ENCODE assay signal across 1 cellular context in the genomic region with DNA sequence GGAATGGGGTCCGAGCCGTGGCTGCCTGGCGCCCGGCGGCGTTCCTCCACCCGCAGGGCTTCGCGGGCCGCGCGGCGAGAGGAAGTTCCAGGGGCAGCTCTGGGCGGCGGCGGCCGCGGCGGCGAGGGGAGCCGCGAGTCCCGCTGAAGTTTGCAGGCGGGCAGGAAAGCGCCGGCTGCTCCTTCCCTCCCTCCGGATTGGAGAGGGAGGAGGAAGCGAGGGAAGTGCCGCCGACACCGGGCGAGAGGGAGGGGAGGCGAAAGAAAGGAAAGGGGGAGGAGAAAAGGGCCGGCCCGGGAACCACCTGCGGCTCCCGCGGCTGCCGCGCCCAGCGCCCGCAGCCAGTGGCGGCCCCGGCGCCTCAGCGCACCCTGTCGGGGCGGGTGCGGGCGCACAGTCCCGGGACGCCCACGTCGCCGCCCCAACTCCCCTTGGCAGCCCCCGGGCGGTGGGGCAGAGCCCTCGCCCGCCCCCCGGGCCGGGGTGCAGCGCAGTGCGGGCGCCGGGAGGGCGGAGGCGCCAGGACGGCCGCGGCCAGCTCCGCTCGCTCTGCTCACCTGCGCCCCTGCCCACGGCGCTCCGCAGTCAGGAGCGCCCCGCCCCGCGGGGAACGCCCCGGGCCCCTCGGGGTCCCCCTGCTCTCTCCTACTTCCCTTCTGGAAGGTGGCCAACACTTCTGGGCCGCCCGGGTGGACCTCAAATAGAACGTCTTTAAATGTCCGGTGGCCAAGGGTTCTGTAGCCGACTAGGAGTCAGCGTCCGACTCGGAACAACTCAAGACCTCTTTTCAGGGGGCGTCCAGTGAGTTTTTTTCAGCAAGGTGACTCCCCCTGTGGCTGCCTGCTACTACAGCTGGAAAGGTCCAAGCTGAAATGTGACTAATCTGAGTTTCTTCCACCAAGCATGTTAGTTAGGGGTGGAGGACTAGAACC.
TF ChIP-seq lines count a peak whose summit lies in the region.

No MANE protein-coding gene starts in this region.

TF ChIP-seq in HepG2, 621 proteins besides CTCF, POLR2A, EP300 and RAD21 (continued from another document and continues in another):
- TF ChIP-seq, protein P1, sequence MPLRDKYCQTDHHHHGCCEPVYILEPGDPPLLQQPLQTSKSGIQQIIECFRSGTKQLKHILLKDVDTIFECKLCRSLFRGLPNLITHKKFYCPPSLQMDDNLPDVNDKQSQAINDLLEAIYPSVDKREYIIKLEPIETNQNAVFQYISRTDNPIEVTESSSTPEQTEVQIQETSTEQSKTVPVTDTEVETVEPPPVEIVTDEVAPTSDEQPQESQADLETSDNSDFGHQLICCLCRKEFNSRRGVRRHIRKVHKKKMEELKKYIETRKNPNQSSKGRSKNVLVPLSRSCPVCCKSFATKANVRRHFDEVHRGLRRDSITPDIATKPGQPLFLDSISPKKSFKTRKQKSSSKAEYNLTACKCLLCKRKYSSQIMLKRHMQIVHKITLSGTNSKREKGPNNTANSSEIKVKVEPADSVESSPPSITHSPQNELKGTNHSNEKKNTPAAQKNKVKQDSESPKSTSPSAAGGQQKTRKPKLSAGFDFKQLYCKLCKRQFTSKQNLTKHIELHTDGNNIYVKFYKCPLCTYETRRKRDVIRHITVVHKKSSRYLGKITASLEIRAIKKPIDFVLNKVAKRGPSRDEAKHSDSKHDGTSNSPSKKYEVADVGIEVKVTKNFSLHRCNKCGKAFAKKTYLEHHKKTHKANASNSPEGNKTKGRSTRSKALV (CRISPR knock-in tag; IDR thresholded peaks at IDR 0.05), result peak; percentile 60
- TF ChIP-seq SUZ12 (IDR thresholded peaks at IDR 0.05; ENCODE audit: low read depth, low read length) (no peak), SIX4 (CRISPR knock-in tag; IDR thresholded peaks at IDR 0.05) (no peak), IRX3 (CRISPR knock-in tag; IDR thresholded peaks at IDR 0.05; ENCODE audit: borderline replicate concordance, low read depth) (no peak; the same call in 1 of the 2 replicates), ZMAT3 (CRISPR knock-in tag; conservative IDR thresholded peaks at IDR 0.05) (no peak), ZNF776 (CRISPR knock-in tag; IDR thresholded peaks at IDR 0.05) (peak; percentile 28; the same call in 1 of the 2 replicates), ZNF274 (CRISPR knock-in tag; IDR thresholded peaks at IDR 0.05) (0 out of 2 replicates have a peak, but pooled peaks have one; percentile 18), ZNF850 (CRISPR knock-in tag; conservative IDR thresholded peaks at IDR 0.05) (no peak), ZNF816 (CRISPR knock-in tag; IDR thresholded peaks at IDR 0.05; ENCODE audit: borderline replicate concordance) (no peak), ETV6 (CRISPR knock-in tag; conservative IDR thresholded peaks at IDR 0.05) (no peak), ZBTB20 (CRISPR knock-in tag; IDR thresholded peaks at IDR 0.05; ENCODE audit: borderline replicate concordance, low read depth) (no peak), SRSF4 (IDR thresholded peaks at IDR 0.05; ENCODE audit: low read depth, low read length, poor library complexity, severe bottlenecking) (no peak), GTF3A (CRISPR knock-in tag; conservative IDR thresholded peaks at IDR 0.05) (no peak), ZNF782 (CRISPR knock-in tag; IDR thresholded peaks at IDR 0.05; ENCODE audit: borderline replicate concordance) (no peak), KAT7 (CRISPR knock-in tag; IDR thresholded peaks at IDR 0.05; ENCODE audit: borderline replicate concordance) (0 out of 2 replicates have a peak, but pooled peaks have one; percentile 10), ATF7-NPFF (CRISPR knock-in tag; IDR thresholded peaks at IDR 0.05; ENCODE audit: low read depth) (no peak; the same call in 1 of the 2 replicates), POLR2G (IDR thresholded peaks at IDR 0.05; ENCODE audit: low read depth, low read length) (peak; percentile 62), TMF1 (CRISPR knock-in tag; IDR thresholded peaks at IDR 0.05; ENCODE audit: low read depth) (0 out of 2 replicates have a peak, but pooled peaks have one; percentile 57)
- TF ChIP-seq, protein P2, sequence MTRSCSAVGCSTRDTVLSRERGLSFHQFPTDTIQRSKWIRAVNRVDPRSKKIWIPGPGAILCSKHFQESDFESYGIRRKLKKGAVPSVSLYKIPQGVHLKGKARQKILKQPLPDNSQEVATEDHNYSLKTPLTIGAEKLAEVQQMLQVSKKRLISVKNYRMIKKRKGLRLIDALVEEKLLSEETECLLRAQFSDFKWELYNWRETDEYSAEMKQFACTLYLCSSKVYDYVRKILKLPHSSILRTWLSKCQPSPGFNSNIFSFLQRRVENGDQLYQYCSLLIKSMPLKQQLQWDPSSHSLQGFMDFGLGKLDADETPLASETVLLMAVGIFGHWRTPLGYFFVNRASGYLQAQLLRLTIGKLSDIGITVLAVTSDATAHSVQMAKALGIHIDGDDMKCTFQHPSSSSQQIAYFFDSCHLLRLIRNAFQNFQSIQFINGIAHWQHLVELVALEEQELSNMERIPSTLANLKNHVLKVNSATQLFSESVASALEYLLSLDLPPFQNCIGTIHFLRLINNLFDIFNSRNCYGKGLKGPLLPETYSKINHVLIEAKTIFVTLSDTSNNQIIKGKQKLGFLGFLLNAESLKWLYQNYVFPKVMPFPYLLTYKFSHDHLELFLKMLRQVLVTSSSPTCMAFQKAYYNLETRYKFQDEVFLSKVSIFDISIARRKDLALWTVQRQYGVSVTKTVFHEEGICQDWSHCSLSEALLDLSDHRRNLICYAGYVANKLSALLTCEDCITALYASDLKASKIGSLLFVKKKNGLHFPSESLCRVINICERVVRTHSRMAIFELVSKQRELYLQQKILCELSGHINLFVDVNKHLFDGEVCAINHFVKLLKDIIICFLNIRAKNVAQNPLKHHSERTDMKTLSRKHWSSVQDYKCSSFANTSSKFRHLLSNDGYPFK (CRISPR knock-in tag; IDR thresholded peaks at IDR 0.05; ENCODE audit: borderline replicate concordance), result no peak
- TF ChIP-seq, protein P3, sequence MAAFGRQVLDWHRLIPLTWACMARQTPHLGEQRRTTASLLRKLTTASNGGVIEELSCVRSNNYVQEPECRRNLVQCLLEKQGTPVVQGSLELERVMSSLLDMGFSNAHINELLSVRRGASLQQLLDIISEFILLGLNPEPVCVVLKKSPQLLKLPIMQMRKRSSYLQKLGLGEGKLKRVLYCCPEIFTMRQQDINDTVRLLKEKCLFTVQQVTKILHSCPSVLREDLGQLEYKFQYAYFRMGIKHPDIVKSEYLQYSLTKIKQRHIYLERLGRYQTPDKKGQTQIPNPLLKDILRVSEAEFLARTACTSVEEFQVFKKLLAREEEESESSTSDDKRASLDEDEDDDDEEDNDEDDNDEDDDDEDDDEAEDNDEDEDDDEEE (CRISPR knock-in tag; IDR thresholded peaks at IDR 0.05), result no peak; the same call in 1 of the 2 replicates
- TF ChIP-seq, protein P4, sequence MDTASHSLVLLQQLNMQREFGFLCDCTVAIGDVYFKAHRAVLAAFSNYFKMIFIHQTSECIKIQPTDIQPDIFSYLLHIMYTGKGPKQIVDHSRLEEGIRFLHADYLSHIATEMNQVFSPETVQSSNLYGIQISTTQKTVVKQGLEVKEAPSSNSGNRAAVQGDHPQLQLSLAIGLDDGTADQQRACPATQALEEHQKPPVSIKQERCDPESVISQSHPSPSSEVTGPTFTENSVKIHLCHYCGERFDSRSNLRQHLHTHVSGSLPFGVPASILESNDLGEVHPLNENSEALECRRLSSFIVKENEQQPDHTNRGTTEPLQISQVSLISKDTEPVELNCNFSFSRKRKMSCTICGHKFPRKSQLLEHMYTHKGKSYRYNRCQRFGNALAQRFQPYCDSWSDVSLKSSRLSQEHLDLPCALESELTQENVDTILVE (CRISPR knock-in tag; IDR thresholded peaks at IDR 0.05), result peak; percentile 61; the same call in 1 of the 2 replicates
- TF ChIP-seq, protein P5, sequence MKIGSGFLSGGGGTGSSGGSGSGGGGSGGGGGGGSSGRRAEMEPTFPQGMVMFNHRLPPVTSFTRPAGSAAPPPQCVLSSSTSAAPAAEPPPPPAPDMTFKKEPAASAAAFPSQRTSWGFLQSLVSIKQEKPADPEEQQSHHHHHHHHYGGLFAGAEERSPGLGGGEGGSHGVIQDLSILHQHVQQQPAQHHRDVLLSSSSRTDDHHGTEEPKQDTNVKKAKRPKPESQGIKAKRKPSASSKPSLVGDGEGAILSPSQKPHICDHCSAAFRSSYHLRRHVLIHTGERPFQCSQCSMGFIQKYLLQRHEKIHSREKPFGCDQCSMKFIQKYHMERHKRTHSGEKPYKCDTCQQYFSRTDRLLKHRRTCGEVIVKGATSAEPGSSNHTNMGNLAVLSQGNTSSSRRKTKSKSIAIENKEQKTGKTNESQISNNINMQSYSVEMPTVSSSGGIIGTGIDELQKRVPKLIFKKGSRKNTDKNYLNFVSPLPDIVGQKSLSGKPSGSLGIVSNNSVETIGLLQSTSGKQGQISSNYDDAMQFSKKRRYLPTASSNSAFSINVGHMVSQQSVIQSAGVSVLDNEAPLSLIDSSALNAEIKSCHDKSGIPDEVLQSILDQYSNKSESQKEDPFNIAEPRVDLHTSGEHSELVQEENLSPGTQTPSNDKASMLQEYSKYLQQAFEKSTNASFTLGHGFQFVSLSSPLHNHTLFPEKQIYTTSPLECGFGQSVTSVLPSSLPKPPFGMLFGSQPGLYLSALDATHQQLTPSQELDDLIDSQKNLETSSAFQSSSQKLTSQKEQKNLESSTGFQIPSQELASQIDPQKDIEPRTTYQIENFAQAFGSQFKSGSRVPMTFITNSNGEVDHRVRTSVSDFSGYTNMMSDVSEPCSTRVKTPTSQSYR (CRISPR knock-in tag; IDR thresholded peaks at IDR 0.05; ENCODE audit: borderline replicate concordance), result no peak
- TF ChIP-seq, protein P6, sequence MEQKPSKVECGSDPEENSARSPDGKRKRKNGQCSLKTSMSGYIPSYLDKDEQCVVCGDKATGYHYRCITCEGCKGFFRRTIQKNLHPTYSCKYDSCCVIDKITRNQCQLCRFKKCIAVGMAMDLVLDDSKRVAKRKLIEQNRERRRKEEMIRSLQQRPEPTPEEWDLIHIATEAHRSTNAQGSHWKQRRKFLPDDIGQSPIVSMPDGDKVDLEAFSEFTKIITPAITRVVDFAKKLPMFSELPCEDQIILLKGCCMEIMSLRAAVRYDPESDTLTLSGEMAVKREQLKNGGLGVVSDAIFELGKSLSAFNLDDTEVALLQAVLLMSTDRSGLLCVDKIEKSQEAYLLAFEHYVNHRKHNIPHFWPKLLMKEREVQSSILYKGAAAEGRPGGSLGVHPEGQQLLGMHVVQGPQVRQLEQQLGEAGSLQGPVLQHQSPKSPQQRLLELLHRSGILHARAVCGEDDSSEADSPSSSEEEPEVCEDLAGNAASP (CRISPR knock-in tag; IDR thresholded peaks at IDR 0.05; ENCODE audit: borderline replicate concordance), result no peak
- TF ChIP-seq, protein P7, sequence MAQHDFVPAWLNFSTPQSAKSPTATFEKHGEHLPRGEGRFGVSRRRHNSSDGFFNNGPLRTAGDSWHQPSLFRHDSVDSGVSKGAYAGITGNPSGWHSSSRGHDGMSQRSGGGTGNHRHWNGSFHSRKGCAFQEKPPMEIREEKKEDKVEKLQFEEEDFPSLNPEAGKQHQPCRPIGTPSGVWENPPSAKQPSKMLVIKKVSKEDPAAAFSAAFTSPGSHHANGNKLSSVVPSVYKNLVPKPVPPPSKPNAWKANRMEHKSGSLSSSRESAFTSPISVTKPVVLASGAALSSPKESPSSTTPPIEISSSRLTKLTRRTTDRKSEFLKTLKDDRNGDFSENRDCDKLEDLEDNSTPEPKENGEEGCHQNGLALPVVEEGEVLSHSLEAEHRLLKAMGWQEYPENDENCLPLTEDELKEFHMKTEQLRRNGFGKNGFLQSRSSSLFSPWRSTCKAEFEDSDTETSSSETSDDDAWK (CRISPR knock-in tag; IDR thresholded peaks at IDR 0.05), result no peak
- TF ChIP-seq, protein P8, sequence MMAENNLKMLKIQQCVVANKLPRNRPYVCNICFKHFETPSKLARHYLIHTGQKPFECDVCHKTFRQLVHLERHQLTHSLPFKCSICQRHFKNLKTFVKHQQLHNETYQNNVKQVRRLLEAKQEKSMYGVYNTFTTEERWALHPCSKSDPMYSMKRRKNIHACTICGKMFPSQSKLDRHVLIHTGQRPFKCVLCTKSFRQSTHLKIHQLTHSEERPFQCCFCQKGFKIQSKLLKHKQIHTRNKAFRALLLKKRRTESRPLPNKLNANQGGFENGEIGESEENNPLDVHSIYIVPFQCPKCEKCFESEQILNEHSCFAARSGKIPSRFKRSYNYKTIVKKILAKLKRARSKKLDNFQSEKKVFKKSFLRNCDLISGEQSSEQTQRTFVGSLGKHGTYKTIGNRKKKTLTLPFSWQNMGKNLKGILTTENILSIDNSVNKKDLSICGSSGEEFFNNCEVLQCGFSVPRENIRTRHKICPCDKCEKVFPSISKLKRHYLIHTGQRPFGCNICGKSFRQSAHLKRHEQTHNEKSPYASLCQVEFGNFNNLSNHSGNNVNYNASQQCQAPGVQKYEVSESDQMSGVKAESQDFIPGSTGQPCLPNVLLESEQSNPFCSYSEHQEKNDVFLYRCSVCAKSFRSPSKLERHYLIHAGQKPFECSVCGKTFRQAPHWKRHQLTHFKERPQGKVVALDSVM (CRISPR knock-in tag; IDR thresholded peaks at IDR 0.05), result no peak
- TF ChIP-seq, protein P9, sequence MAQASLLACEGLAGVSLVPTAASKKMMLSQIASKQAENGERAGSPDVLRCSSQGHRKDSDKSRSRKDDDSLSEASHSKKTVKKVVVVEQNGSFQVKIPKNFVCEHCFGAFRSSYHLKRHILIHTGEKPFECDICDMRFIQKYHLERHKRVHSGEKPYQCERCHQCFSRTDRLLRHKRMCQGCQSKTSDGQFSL (CRISPR knock-in tag; IDR thresholded peaks at IDR 0.05), result no peak
- TF ChIP-seq, protein P10, sequence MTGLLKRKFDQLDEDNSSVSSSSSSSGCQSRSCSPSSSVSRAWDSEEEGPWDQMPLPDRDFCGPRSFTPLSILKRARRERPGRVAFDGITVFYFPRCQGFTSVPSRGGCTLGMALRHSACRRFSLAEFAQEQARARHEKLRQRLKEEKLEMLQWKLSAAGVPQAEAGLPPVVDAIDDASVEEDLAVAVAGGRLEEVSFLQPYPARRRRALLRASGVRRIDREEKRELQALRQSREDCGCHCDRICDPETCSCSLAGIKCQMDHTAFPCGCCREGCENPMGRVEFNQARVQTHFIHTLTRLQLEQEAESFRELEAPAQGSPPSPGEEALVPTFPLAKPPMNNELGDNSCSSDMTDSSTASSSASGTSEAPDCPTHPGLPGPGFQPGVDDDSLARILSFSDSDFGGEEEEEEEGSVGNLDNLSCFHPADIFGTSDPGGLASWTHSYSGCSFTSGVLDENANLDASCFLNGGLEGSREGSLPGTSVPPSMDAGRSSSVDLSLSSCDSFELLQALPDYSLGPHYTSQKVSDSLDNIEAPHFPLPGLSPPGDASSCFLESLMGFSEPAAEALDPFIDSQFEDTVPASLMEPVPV (CRISPR knock-in tag; IDR thresholded peaks at IDR 0.05), result peak; percentile 13; the same call in 1 of the 2 replicates
- TF ChIP-seq, protein P11, sequence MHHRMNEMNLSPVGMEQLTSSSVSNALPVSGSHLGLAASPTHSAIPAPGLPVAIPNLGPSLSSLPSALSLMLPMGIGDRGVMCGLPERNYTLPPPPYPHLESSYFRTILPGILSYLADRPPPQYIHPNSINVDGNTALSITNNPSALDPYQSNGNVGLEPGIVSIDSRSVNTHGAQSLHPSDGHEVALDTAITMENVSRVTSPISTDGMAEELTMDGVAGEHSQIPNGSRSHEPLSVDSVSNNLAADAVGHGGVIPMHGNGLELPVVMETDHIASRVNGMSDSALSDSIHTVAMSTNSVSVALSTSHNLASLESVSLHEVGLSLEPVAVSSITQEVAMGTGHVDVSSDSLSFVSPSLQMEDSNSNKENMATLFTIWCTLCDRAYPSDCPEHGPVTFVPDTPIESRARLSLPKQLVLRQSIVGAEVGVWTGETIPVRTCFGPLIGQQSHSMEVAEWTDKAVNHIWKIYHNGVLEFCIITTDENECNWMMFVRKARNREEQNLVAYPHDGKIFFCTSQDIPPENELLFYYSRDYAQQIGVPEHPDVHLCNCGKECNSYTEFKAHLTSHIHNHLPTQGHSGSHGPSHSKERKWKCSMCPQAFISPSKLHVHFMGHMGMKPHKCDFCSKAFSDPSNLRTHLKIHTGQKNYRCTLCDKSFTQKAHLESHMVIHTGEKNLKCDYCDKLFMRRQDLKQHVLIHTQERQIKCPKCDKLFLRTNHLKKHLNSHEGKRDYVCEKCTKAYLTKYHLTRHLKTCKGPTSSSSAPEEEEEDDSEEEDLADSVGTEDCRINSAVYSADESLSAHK (CRISPR knock-in tag; IDR thresholded peaks at IDR 0.05; ENCODE audit: borderline replicate concordance), result no peak
